Comparison of ENCODE assay signal across 1 cellular context in the genomic region with DNA sequence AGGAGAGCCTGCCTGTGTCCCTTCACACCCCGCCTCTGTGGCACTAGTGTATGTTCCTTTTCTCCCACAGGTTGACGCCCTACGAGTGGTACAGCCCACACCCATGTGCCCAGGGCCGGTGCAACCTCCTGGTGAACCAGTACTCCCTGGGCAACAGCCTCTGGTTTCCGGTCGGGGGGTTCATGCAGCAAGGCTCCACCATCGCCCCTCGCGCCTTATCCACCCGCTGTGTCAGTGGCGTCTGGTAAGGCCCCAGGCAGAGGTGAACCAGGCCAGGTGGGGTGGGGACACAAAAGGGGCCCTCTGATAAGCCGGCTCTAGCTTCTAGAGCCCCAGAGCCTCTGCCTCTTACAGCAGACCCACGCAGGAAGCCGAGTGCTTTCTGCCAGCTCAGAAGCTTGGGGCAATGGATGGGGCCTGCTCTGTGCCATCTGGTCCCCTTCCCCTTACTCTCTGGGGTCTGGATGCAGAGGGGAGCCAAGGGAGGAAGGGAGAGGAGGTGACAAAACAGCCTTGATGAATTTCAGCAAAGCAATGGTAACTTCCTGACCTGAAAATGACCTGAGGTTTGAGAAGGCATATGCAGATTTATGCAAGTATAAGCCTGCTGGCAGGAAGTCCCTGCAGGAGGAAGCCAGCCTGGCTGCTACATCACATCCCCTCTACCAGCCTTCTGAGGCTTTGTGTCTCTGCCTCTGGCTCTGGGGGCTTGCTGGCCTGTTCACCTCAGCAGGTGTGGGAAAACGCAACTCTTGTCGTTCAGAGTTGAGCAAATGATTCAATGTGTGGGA.
TF ChIP-seq lines count a peak whose summit lies in the region.

No MANE protein-coding gene starts in this region.

TF ChIP-seq in GM12878, 131 proteins besides CTCF, POLR2A, EP300 and RAD21 (continued from another document):
- TF ChIP-seq, protein P1, sequence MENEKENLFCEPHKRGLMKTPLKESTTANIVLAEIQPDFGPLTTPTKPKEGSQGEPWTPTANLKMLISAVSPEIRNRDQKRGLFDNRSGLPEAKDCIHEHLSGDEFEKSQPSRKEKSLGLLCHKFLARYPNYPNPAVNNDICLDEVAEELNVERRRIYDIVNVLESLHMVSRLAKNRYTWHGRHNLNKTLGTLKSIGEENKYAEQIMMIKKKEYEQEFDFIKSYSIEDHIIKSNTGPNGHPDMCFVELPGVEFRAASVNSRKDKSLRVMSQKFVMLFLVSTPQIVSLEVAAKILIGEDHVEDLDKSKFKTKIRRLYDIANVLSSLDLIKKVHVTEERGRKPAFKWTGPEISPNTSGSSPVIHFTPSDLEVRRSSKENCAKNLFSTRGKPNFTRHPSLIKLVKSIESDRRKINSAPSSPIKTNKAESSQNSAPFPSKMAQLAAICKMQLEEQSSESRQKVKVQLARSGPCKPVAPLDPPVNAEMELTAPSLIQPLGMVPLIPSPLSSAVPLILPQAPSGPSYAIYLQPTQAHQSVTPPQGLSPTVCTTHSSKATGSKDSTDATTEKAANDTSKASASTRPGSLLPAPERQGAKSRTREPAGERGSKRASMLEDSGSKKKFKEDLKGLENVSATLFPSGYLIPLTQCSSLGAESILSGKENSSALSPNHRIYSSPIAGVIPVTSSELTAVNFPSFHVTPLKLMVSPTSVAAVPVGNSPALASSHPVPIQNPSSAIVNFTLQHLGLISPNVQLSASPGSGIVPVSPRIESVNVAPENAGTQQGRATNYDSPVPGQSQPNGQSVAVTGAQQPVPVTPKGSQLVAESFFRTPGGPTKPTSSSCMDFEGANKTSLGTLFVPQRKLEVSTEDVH (IDR thresholded peaks at IDR 0.05; ENCODE audit: low read depth, partially characterized antibody) = no peak
- TF ChIP-seq SPI1 (IDR thresholded peaks at IDR 0.05; ENCODE audit: borderline replicate concordance, insufficient read depth, low read depth, low read length) = 0 out of 2 replicates have a peak, but pooled peaks have one; percentile 9
- TF ChIP-seq ZSCAN29 (IDR thresholded peaks at IDR 0.05) = no peak
